ENCODE assay signal across 9 cellular contexts in genomic region chr20:50815162-50815989, GRCh38. TPM values are rescaled to one million over a fixed set of nuclear protein-coding genes. Genes with fewer than 3 reads are reported as not detected.
DNase-seq lines count a peak whose midpoint lies in the region; ATAC-seq and TF ChIP-seq lines count a peak whose summit lies in the region.
"Had no signal": no experiment of that assay in that cellular context is flagged by ENCODE, and none has a peak within 500 bp of the region (broad histone marks: within the 10 kb centered on the region; RNA-seq: fewer than 3 reads in every experiment).

No MANE protein-coding gene starts in this region.

- CTCF ChIA-PET in activated B cell treated with CpG ODN at 0.5 μM for 24 hours (lab: Charles Lee) = interaction anchor here (1.0 to 1.2 kb wide), 2 partner anchors 21 to 116 kb away, joined by 5 to 6 read pairs; partner anchors contain the start of genes ADNP and BCAS4

- H3K36me3 Mint-ChIP-seq in activated B cell treated with CpG ODN at 0.5 μM for 24 hours (ENCODE audit: low read depth) (peaks cover 15% of the 10 kb centered on the region), nephron progenitor cell (ENCODE audit: low read depth) (peaks cover 10% of the 10 kb centered on the region)

- intact Hi-C loops in activated B cell treated with CpG ODN at 0.5 μM for 24 hours (cut with micrococcal nuclease) = loop anchor here (1.0 to 10.0 kb wide), 4 partner anchors 11 to 729 kb away; partner anchors contain the start of genes NFATC2 and PTPN1

- H3K27me3 Mint-ChIP-seq in activated B cell treated with CpG ODN at 0.5 μM for 24 hours = no peaks in the 10 kb centered on the region
- peaks cover 7% of the 10 kb centered on the region for H3K27me3 Mint-ChIP-seq in nephron progenitor cell (ENCODE audit: low read depth, poor library complexity)

- H3K4me3 Mint-ChIP-seq in activated B cell treated with CpG ODN at 0.5 μM for 24 hours (peak overlapping the region; percentile 81), nephron progenitor cell (no peak overlapping the region)

- TF ChIP-seq CTCF in activated B cell treated with CpG ODN at 0.5 μM for 24 hours (IDR thresholded peaks at IDR 0.05) (no peak), nephron progenitor cell (IDR thresholded peaks at IDR 0.05) (no peak)

- H3K27ac Mint-ChIP-seq in activated B cell treated with CpG ODN at 0.5 μM for 24 hours (peak overlapping the region; percentile 98), nephron progenitor cell (peak overlapping the region; percentile 47)

- peaks cover 96% of the 10 kb centered on the region for H3K4me1 Mint-ChIP-seq in activated B cell treated with CpG ODN at 0.5 μM for 24 hours
- peaks cover 48% of the 10 kb centered on the region for H3K4me1 Mint-ChIP-seq in nephron progenitor cell

- POLR2A ChIA-PET in activated B cell treated with CpG ODN at 0.5 μM for 24 hours (lab: Charles Lee) = interaction anchor here (0.7 to 15.0 kb wide), 6 partner anchors 13 to 143 kb away, joined by 3 to 233 read pairs (median 10); partner anchors contain the start of genes ADNP, BCAS4 and DPM1

- peak; percentile 51 for ATAC-seq in HG03066 (IDR thresholded peaks at IDR 0.05; ENCODE audit: low read depth, unreplicated experiment)
- ATAC-seq in activated B cell treated with CpG ODN at 0.5 μM for 24 hours (ENCODE audit: low read depth) = peak; percentile 56
- ATAC-seq: A549 had no signal

- H3K9me3 Mint-ChIP-seq in activated B cell treated with CpG ODN at 0.5 μM for 24 hours = peaks cover 4% of the 10 kb centered on the region
- no peaks in the 10 kb centered on the region for H3K9me3 Mint-ChIP-seq in nephron progenitor cell

- peak; percentile 16 for DNase-seq in NCI-H2196 (lab: John Stamatoyannopoulos, UW; ENCODE audit: unreplicated experiment)
- DNase-seq in NCI-H2196 treated with DMSO at 0.1 percent for 48 hours (lab: John Stamatoyannopoulos, UW; ENCODE audit: unreplicated experiment) = no peak
- no peak for DNase-seq in activated B cell treated with CpG ODN at 0.5 μM for 24 hours
- no peak for DNase-seq in nephron progenitor cell
- DNase-seq in Kasumi-1 (lab: John Stamatoyannopoulos, UW) = no peak
- DNase-seq in KG1 (lab: John Stamatoyannopoulos, UW) = no peak
- DNase-seq in ecto neural progenitor cell (ENCODE audit: low spot score) = no peak

RNA-seq across cellular contexts. Expression of gene BCAS4, which starts 20.5 kb away (rescaled TPM):
- 43.2 and 46.7 TPM in 2 replicates for total RNA-seq in activated B cell treated with CpG ODN at 0.5 μM for 24 hours
